Comparison of ENCODE assay signal across 30 cellular contexts in the genomic region with DNA sequence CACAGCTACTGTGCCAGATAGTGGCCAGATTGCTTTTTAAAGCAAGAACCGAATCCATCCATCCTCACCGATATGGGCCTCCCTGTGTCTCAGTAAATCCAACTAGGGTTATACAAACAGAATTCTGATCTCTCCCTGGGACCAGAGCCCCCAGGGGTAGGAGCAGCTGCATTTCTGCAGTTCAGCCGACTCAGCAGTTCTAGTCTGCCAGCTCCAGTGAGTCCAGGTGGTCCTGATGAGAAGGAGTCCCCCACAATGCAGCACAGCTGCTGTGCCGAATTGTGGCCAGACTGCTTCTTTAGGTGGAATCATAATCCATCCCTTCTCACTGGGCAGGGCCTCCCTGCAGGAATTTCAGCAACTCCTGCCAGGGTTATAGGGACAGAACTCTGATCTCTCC.
"Had no signal": no experiment of that assay in that cellular context is flagged by ENCODE, and none has a peak within 500 bp of the region (broad histone marks: within the 10 kb centered on the region; RNA-seq: fewer than 3 reads in every experiment).

No MANE protein-coding gene starts in this region.

- H3K36me3 ChIP-seq: left ventricle myocardium inferior, ovary, stomach, suprapubic skin, thoracic aorta, tibial artery, upper lobe of right lung had no signal

- H3K4me1 Mint-ChIP-seq: immature natural killer cell; mesothelial cell of epicardium; naive B cell; natural killer cell; stimulated activated naive B cell treated with anti-CD40 and anti-IgM and Interleukin-4, amounts not matched to agents 10 μg/mL and 1 μg/mL and 100 μg/mL, for 72 hours had no signal

- H3K27ac Mint-ChIP-seq: immature natural killer cell; mesothelial cell of epicardium; naive B cell; natural killer cell; nephron progenitor cell; progenitor cell of endocrine pancreas; stimulated activated naive B cell treated with anti-CD40 and anti-IgM and Interleukin-4, amounts not matched to agents 10 μg/mL and 1 μg/mL and 100 μg/mL, for 72 hours had no signal

- H3K36me3 Mint-ChIP-seq: mesothelial cell of epicardium; naive B cell; natural killer cell; stimulated activated naive B cell treated with anti-CD40 and anti-IgM and Interleukin-4, amounts not matched to agents 10 μg/mL and 1 μg/mL and 100 μg/mL, for 72 hours had no signal

- H3K4me3 ChIP-seq: left ventricle myocardium inferior, lung, ovary, skin epidermis, stomach, suprapubic skin, thoracic aorta, tibial artery, upper lobe of right lung had no signal

- H3K27me3 Mint-ChIP-seq: naive B cell; progenitor cell of endocrine pancreas; stimulated activated naive B cell treated with anti-CD40 and anti-IgM and Interleukin-4, amounts not matched to agents 10 μg/mL and 1 μg/mL and 100 μg/mL, for 72 hours had no signal

- H3K27ac ChIP-seq: left ventricle myocardium inferior, ovary, skin epidermis, stomach, suprapubic skin, thoracic aorta, tibial artery, upper lobe of right lung had no signal

- H3K9me3 ChIP-seq: ovary, suprapubic skin, thoracic aorta, upper lobe of right lung had no signal

- H3K4me3 Mint-ChIP-seq: immature natural killer cell; mesothelial cell of epicardium; naive B cell; natural killer cell; nephron progenitor cell; stimulated activated naive B cell treated with anti-CD40 and anti-IgM and Interleukin-4, amounts not matched to agents 10 μg/mL and 1 μg/mL and 100 μg/mL, for 72 hours had no signal

- ATAC-seq: left colon; natural killer cell; right cardiac atrium; sciatic nerve; stimulated activated naive B cell treated with anti-CD40 and anti-IgM and Interleukin-4, amounts not matched to agents 10 μg/mL and 1 μg/mL and 100 μg/mL, for 72 hours; stimulated activated naive CD8-positive, alpha-beta T cell treated with anti-CD3 and anti-CD28 coated beads, Interleukin-15, Interleukin-2, amounts not matched to agents 100 U/mL and 50 U/mL, for 24 hours; upper lobe of right lung had no signal

- H3K4me1 ChIP-seq: left ventricle myocardium inferior, stomach, suprapubic skin, tibial artery, upper lobe of right lung had no signal

- DNase-seq: hypothalamus; immature natural killer cell; left colon; left ventricle myocardium inferior; mesendoderm; naive B cell; natural killer cell; nephron progenitor cell; ovary; retina; right cardiac atrium; stimulated activated CD4-positive, alpha-beta T cell treated with anti-CD3 and anti-CD28 coated beads, Interleukin-12 subunit alpha, Interleukin-12 subunit beta, amount 100 ng/mL, for 4 hours; stimulated activated CD4-positive, alpha-beta T cell treated with anti-CD3 and anti-CD28 coated beads, Interleukin-15, amount 100 ng/mL, for 24 hours; stimulated activated CD4-positive, alpha-beta T cell treated with anti-CD3 and anti-CD28 coated beads, Interleukin-2, amount 100 ng/mL, for 24 hours; stimulated activated CD4-positive, alpha-beta T cell treated with anti-CD3 and anti-CD28 coated beads, Interleukin-4, amount 100 ng/mL, for 1 hour; stimulated activated naive B cell treated with anti-CD40 and anti-IgM and Interleukin-4, amounts not matched to agents 10 μg/mL and 1 μg/mL and 100 μg/mL, for 72 hours; stimulated activated naive CD8-positive, alpha-beta T cell treated with anti-CD3 and anti-CD28 coated beads, Interleukin-15, Interleukin-2, amounts not matched to agents 100 U/mL and 50 U/mL, for 24 hours; stomach; tibial artery; trophoblast cell; upper lobe of right lung had no signal

- FAIRE-seq: islet of Langerhans, urothelium cell line had no signal

- H3K27me3 ChIP-seq: ovary, stomach, suprapubic skin, tibial artery, upper lobe of right lung had no signal
